Comparison of ENCODE assay signal across 1 cellular context in the genomic region with DNA sequence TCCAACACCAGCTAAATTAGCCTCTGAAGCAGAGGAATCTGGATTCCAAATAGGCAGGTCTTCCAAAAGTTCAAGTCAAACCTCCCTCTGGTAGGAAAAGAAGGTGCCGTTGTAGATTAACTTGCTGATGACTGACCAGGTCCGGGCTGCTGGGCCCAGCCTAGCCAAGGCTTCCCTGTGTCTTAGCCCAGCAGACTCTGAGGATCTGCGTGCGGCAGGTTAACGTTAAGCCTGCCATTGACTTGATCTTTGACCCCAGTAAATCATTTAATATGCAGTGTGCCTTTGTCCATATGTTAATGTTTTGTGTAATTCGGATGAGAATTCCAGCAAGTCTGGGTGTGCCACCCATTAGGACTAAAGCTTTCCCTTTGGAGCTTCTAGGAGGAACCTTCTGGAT.
TF ChIP-seq lines count a peak whose summit lies in the region.

No MANE protein-coding gene starts in this region.

TF ChIP-seq in HepG2, 621 proteins besides CTCF, POLR2A, EP300 and RAD21:
- no peak for TF ChIP-seq ZNF224 (CRISPR knock-in tag; IDR thresholded peaks at IDR 0.05)
- TF ChIP-seq RBM22 (optimal IDR thresholded peaks at IDR 0.05; ENCODE audit: low read length) = no peak
- TF ChIP-seq IKZF4 (CRISPR knock-in tag; IDR thresholded peaks at IDR 0.05; ENCODE audit: borderline replicate concordance, low read depth, not compliant biosample characterization) = no peak
- no peak for TF ChIP-seq RFXAP (CRISPR knock-in tag; IDR thresholded peaks at IDR 0.05; ENCODE audit: borderline replicate concordance)
